Comparison of ENCODE assay signal across 17 cellular contexts in the genomic region with DNA sequence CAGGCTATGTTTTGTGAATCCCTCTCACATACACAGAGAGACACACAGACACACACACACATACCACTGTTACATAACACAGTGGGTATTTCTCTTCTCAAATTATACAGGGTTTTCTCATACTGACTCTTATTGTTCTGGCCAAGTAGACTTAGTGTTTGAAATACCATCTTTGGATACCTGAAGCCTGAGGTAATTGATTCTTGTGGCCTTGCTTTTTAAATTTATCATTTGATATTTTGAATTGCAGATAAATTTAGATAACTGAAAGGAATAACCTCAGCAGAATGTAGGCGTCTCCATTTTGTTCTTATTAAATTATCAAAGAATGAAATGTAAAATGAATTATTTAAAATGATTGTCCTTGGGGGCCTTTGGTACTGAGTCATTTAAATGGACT.
DNase-seq lines count a peak whose midpoint lies in the region; ATAC-seq and TF ChIP-seq lines count a peak whose summit lies in the region.
"Had no signal": no experiment of that assay in that cellular context is flagged by ENCODE, and none has a peak within 500 bp of the region (broad histone marks: within the 10 kb centered on the region; RNA-seq: fewer than 3 reads in every experiment).

No MANE protein-coding gene starts in this region.

- ATAC-seq in psoas muscle (no peak), gastroesophageal sphincter (no peak)
- ATAC-seq: A549, HepG2 had no signal

- H3K9me2 ChIP-seq in SK-N-SH: no peaks in the 10 kb centered on the region; the same call in 1 of the 2 replicates

- H2BK15ac ChIP-seq in H9 (ENCODE audit: low read depth, low read length): no peak overlapping the region

- no peak overlapping the region for H4K5ac ChIP-seq in H9 (ENCODE audit: insufficient read length, low read depth, low read length)

- no peak overlapping the region for H2AK5ac ChIP-seq in H9 (ENCODE audit: insufficient read length, low read length)

- no peak for TF ChIP-seq POLR2A in gastroesophageal sphincter (IDR thresholded peaks at IDR 0.05)

- no peaks in the 10 kb centered on the region for H3K9me3 ChIP-seq in SK-N-SH
- H3K9me3 ChIP-seq in psoas muscle: peaks cover 2% of the 10 kb centered on the region
- no peaks in the 10 kb centered on the region for H3K9me3 ChIP-seq in gastroesophageal sphincter
- no peaks in the 10 kb centered on the region for H3K9me3 ChIP-seq in H9 (ENCODE audit: control insufficient read depth, low read depth, low read length)
- H3K9me3 ChIP-seq: A549 had no signal

- H3K4me1 ChIP-seq in SK-N-SH (ENCODE audit: control insufficient read depth in 1 of 2, insufficient read depth in 2 of 2, low read depth in 1 of 2, low read length in 1 of 2) (no peaks in the 10 kb centered on the region; a peak in 1 of 4 replicates), psoas muscle (no peaks in the 10 kb centered on the region), gastroesophageal sphincter (no peaks in the 10 kb centered on the region), H9 (ENCODE audit: insufficient read depth, low read length) (no peaks in the 10 kb centered on the region)
- H3K4me1 ChIP-seq: A549 had no signal

- H3K56ac ChIP-seq in H9 (ENCODE audit: insufficient read length, low read depth, low read length): no peak overlapping the region

- DNase-seq in AG10803 (ENCODE audit: low read depth) (peak; percentile 27), SK-N-SH (no peak), choroid plexus epithelial cell (ENCODE audit: low read depth) (peak; percentile 23), psoas muscle (no peak), hypothalamus (lab: John Stamatoyannopoulos, UW) (no peak), H9 (no peak)
- DNase-seq: CD4-positive, alpha-beta memory T cell; DMS153; DMS79; GDM1; H7 had no signal

- POLR2A ChIA-PET in SK-N-SH (lab: Yijun Ruan, JAX): no interaction called here

- no peak overlapping the region for H2BK20ac ChIP-seq in H9 (ENCODE audit: low read depth, low read length, poor library complexity, severe bottlenecking)

- H3K4me3 ChIP-seq in AG10803 (ENCODE audit: low read length) (no peak overlapping the region), SK-N-SH (ENCODE audit: low read depth in 2 of 2, low read length in 1 of 2) (no peak overlapping the region), choroid plexus epithelial cell (ENCODE audit: low read depth, low read length) (no peak overlapping the region), psoas muscle (no peak overlapping the region), gastroesophageal sphincter (no peak overlapping the region)
- H3K4me3 ChIP-seq: A549, BLaER1 had no signal

- H3K14ac ChIP-seq in H9 (ENCODE audit: insufficient read depth, low read length): no peak overlapping the region

- no peaks in the 10 kb centered on the region for H3K79me1 ChIP-seq in H9 (ENCODE audit: insufficient read depth, low read depth, low read length, poor library complexity, severe bottlenecking)

- no peak overlapping the region for H2BK12ac ChIP-seq in H9 (ENCODE audit: insufficient read length, low read depth, low read length)

- no peak overlapping the region for H3K4me2 ChIP-seq in SK-N-SH
- H3K4me2 ChIP-seq in H9 (ENCODE audit: insufficient read depth, insufficient read length, low read length): no peak overlapping the region
- H3K4me2 ChIP-seq: A549, BLaER1 had no signal

- no peak overlapping the region for H3T11ph ChIP-seq in H9 (ENCODE audit: low read length)

- no peak overlapping the region for H3K18ac ChIP-seq in H9 (ENCODE audit: insufficient read length, low read depth, low read length)

- no peak overlapping the region for H3K4ac ChIP-seq in H9 (ENCODE audit: low read depth, low read length)

- intact Hi-C loops in psoas muscle (cut with DNase I): no loop called here

- H3K9ac ChIP-seq in SK-N-SH (no peak overlapping the region), H9 (ENCODE audit: extremely low read depth, insufficient read length, low read length) (no peak overlapping the region)
- H3K9ac ChIP-seq: BLaER1 had no signal

- H2BK120ac ChIP-seq in H9 (ENCODE audit: low read depth, low read length, poor library complexity, severe bottlenecking): no peak overlapping the region

- H2AFZ ChIP-seq in SK-N-SH (ENCODE audit: low read depth) (no peak overlapping the region), H9 (ENCODE audit: low read length) (no peak overlapping the region)

- H3K27ac Mint-ChIP-seq in H9: no peak overlapping the region

- H3K4me1 Mint-ChIP-seq in H9: no peaks in the 10 kb centered on the region
- H3K4me1 Mint-ChIP-seq: CD14-positive monocyte had no signal

- WGBS in SK-N-SH (ENCODE audit: low lambda C conversion rate): 72% methylated on average over 1 of the region's 1 CpG
- 74 to 80% (median 76%) methylated on average over 1 of the region's 1 CpG for WGBS in psoas muscle, 3 donors
- 85 to 100% methylated on average over 1 of the region's 1 CpG for WGBS in gastroesophageal sphincter (ENCODE audit: low coverage in 1 of 2), 2 donors
- WGBS in H9 (ENCODE audit: extremely low coverage, insufficient read length, low lambda C conversion rate): no CpG with 5 or more reads among the region's 1 CpG

- H3K36me3 ChIP-seq in SK-N-SH (replicated peaks in 1 of 2; ENCODE audit: control insufficient read depth in 1 of 2, insufficient read depth in 2 of 2, low read length in 1 of 2) (peaks cover 1 to 20% of the 10 kb centered on the region in 2 experiments), psoas muscle (ENCODE audit: insufficient read depth in 1 of 2, low read depth in 1 of 2) (no peaks in the 10 kb centered on the region), gastroesophageal sphincter (peaks cover 0 to 19% of the 10 kb centered on the region in 2 donors)

- H3K23ac ChIP-seq in H9 (ENCODE audit: insufficient read length, low read depth, low read length): no peak overlapping the region

- TF ChIP-seq EP300 in SK-N-SH (IDR thresholded peaks at IDR 0.05; ENCODE audit: borderline replicate concordance in 1 of 2, low read depth in 1 of 2, low read length in 1 of 2): no peak
- no peak for TF ChIP-seq EP300 in gastroesophageal sphincter (IDR thresholded peaks at IDR 0.05)

- H4K8ac ChIP-seq in H9 (replicated peaks; ENCODE audit: insufficient read length, low read depth, low read length): no peak overlapping the region

- H3K36me3 Mint-ChIP-seq in H9 (ENCODE audit: insufficient read depth in 1 of 3, low read depth in 3 of 3): peaks cover 28 to 33% (median 30%) of the 10 kb centered on the region in 3 experiments

- H4K20me1 ChIP-seq in SK-N-SH (ENCODE audit: insufficient read depth) (no peaks in the 10 kb centered on the region), H9 (ENCODE audit: control insufficient read depth, insufficient read depth, insufficient read length) (no peaks in the 10 kb centered on the region)
- H4K20me1 ChIP-seq: BLaER1 had no signal

- H2BK5ac ChIP-seq in H9 (ENCODE audit: insufficient read length, low read length): no peak overlapping the region

- no peak for TF ChIP-seq CTCF in AG10803 (conservative IDR thresholded peaks at IDR 0.05; ENCODE audit: low read length)
- no peak for TF ChIP-seq CTCF in SK-N-SH (IDR thresholded peaks at IDR 0.05)
- no peak for TF ChIP-seq CTCF in choroid plexus epithelial cell (conservative IDR thresholded peaks at IDR 0.05; ENCODE audit: low read depth, low read length)
- no peak for TF ChIP-seq CTCF in psoas muscle (IDR thresholded peaks at IDR 0.05)
- TF ChIP-seq CTCF in gastroesophageal sphincter (IDR thresholded peaks at IDR 0.05): no peak
- no peak for TF ChIP-seq CTCF in H9 (conservative IDR thresholded peaks at IDR 0.05)

- no peaks in the 10 kb centered on the region for H3K27me3 Mint-ChIP-seq in H9 (ENCODE audit: low read depth)
- H3K27me3 Mint-ChIP-seq: CD4-positive, alpha-beta memory T cell had no signal

- H3K23me2 ChIP-seq in H9 (ENCODE audit: insufficient read length, low read depth, low read length, poor library complexity, severe bottlenecking): no peaks in the 10 kb centered on the region

- peaks cover 3% of the 10 kb centered on the region for H3F3A ChIP-seq in SK-N-SH (replicated peaks; ENCODE audit: insufficient read depth)

- H3K27ac ChIP-seq in SK-N-SH (ENCODE audit: low read depth in 2 of 2, low read length in 1 of 2) (no peak overlapping the region; a peak in 1 of 4 replicates), psoas muscle (peak overlapping the region; percentile 36), gastroesophageal sphincter (no peak overlapping the region), H9 (ENCODE audit: insufficient read length, low read depth, low read length) (no peak overlapping the region)
- H3K27ac ChIP-seq: 22Rv1, A549, BLaER1 had no signal

- no peaks in the 10 kb centered on the region for H3K27me3 ChIP-seq in SK-N-SH (ENCODE audit: insufficient read depth)
- H3K27me3 ChIP-seq in psoas muscle (ENCODE audit: insufficient read depth in 3 of 3, low read length in 2 of 3): no peaks in the 10 kb centered on the region
- H3K27me3 ChIP-seq in gastroesophageal sphincter: no peaks in the 10 kb centered on the region
- H3K27me3 ChIP-seq in H9 (ENCODE audit: insufficient read depth, low read length): no peaks in the 10 kb centered on the region
- H3K27me3 ChIP-seq: BLaER1 had no signal

- no peak for TF ChIP-seq RAD21 in SK-N-SH (IDR thresholded peaks at IDR 0.05; ENCODE audit: low read length)

- no peaks in the 10 kb centered on the region for H3K9me3 Mint-ChIP-seq in H9

- H3K79me2 ChIP-seq in SK-N-SH (ENCODE audit: insufficient read depth): no peaks in the 10 kb centered on the region
- H3K79me2 ChIP-seq in H9 (ENCODE audit: insufficient read depth, low read length): no peaks in the 10 kb centered on the region

- H4K91ac ChIP-seq in H9 (ENCODE audit: insufficient read length, low read depth, low read length): no peak overlapping the region

- CTCF ChIA-PET in SK-N-SH (lab: Yijun Ruan, JAX): no interaction called here

- no peak overlapping the region for H3K4me3 Mint-ChIP-seq in H9
- H3K4me3 Mint-ChIP-seq: CD14-positive monocyte; CD4-positive, alpha-beta memory T cell had no signal

TF ChIP-seq in SK-N-SH, 30 proteins besides CTCF, POLR2A, EP300 and RAD21:
- peak; percentile 3; the same call in 1 of the 2 replicates for TF ChIP-seq JUND (IDR thresholded peaks at IDR 0.05)
- no peak for TF ChIP-seq NRF1 (IDR thresholded peaks at IDR 0.05; ENCODE audit: low read depth, low read length)

Comparison
In these comparisons a context has a peak if more than half of its experiments do, and no peak if none do; other contexts are left out.
1. DNase-seq: peak in AG10803 (single experiment) and choroid plexus epithelial cell (single experiment); none in SK-N-SH (single experiment), psoas muscle (0 of 2), hypothalamus (0 of 51) and H9 (single experiment).